Comparison of ENCODE assay signal across 18 cellular contexts in the genomic region with DNA sequence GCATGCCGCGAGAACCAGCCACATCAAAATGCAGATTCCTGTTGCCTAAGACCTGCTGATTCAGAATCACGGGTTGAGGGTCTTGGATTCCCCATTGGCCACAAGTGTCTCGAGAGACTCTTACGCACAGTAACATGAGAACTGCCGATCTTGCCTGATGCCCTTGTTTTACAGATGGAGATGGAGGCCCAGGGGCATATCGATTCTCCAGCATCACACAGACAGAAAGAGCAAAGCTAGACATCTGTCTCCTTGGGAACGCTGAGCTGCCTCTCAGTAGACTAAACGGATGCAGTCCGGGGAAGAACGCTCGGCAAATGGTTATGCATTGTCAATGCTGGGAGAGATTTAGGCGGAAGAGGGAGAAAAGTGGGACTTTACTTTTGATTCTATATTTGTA. TPM values are rescaled to one million over a fixed set of nuclear protein-coding genes. Genes with fewer than 3 reads are reported as not detected.
"Had no signal": no experiment of that assay in that cellular context is flagged by ENCODE, and none has a peak within 500 bp of the region (broad histone marks: within the 10 kb centered on the region; RNA-seq: fewer than 3 reads in every experiment).

No MANE protein-coding gene starts in this region.

- H3K9me3 Mint-ChIP-seq: activated naive CD8-positive, alpha-beta T cell treated with anti-CD3 and anti-CD28 coated beads for 36 hours; activated T-helper 1 cell treated with anti-CD3 and anti-CD28 coated beads, Interleukin-12 subunit alpha, Interleukin-12 subunit beta, Interleukin-2, Interleukin-4 antibody, amounts not matched to agents 30 ng/mL and 10 ng/mL and 1 ng/mL, durations not matched to agents 14 hours and 24 hours and 36 hours; brain; central memory CD8-positive, alpha-beta T cell; naive thymus-derived CD8-positive, alpha-beta T cell had no signal

- H3K4me3 ChIP-seq: left lung, tibial nerve, vagina had no signal

- DNase-seq: activated CD4-positive, alpha-beta T cell treated with anti-CD3 and anti-CD28 coated beads, Interleukin-2, amount 50 U/mL, for 1 hour; activated CD8-positive, alpha-beta memory T cell treated with anti-CD3 and anti-CD28 coated beads for 24 hours; activated naive CD8-positive, alpha-beta T cell treated with anti-CD3 and anti-CD28 coated beads for 36 hours; effector memory CD4-positive, alpha-beta T cell; mammary epithelial cell; naive thymus-derived CD8-positive, alpha-beta T cell; stimulated activated CD4-positive, alpha-beta T cell treated with anti-CD3 and anti-CD28 coated beads, Interleukin-15, amount 100 ng/mL, for 24 hours; stimulated activated CD4-positive, alpha-beta T cell treated with anti-CD3 and anti-CD28 coated beads, Interleukin-4, amount 100 ng/mL, for 1 hour; stimulated activated naive B cell treated with anti-CD40 and anti-IgM and Interleukin-4, amounts not matched to agents 10 μg/mL and 1 μg/mL and 100 μg/mL, for 72 hours; T-helper 9 cell had no signal

- H3K4me1 ChIP-seq: tibial nerve, vagina had no signal

- H3K36me3 ChIP-seq: tibial nerve, vagina had no signal

- H3K4me1 Mint-ChIP-seq: central memory CD8-positive, alpha-beta T cell had no signal

- ATAC-seq: activated CD4-positive, CD25-positive, alpha-beta regulatory T cell treated with anti-CD3 and anti-CD28 coated beads, Interleukin-2, amount 50 U/mL, for 24 hours; left lung; naive thymus-derived CD8-positive, alpha-beta T cell; stimulated activated naive B cell treated with anti-CD40 and anti-IgM and Interleukin-4, amounts not matched to agents 10 μg/mL and 1 μg/mL and 100 μg/mL, for 72 hours had no signal

- H3K27ac Mint-ChIP-seq: activated naive CD8-positive, alpha-beta T cell treated with anti-CD3 and anti-CD28 coated beads for 36 hours; activated T-helper 1 cell treated with anti-CD3 and anti-CD28 coated beads, Interleukin-12 subunit alpha, Interleukin-12 subunit beta, Interleukin-2, Interleukin-4 antibody, amounts not matched to agents 30 ng/mL and 10 ng/mL and 1 ng/mL, durations not matched to agents 14 hours and 24 hours and 36 hours; naive thymus-derived CD8-positive, alpha-beta T cell; stimulated activated naive B cell treated with anti-CD40 and anti-IgM and Interleukin-4, amounts not matched to agents 10 μg/mL and 1 μg/mL and 100 μg/mL, for 72 hours had no signal

- H3K9me3 ChIP-seq: left lung, tibial nerve, vagina had no signal

- H3K27ac ChIP-seq: left lung, tibial nerve, vagina had no signal

- H3K27me3 ChIP-seq: tibial nerve, vagina had no signal

- H3K4me3 Mint-ChIP-seq: activated naive CD8-positive, alpha-beta T cell treated with anti-CD3 and anti-CD28 coated beads for 36 hours; activated T-helper 1 cell treated with anti-CD3 and anti-CD28 coated beads, Interleukin-12 subunit alpha, Interleukin-12 subunit beta, Interleukin-2, Interleukin-4 antibody, amounts not matched to agents 30 ng/mL and 10 ng/mL and 1 ng/mL, durations not matched to agents 14 hours and 24 hours and 36 hours; central memory CD8-positive, alpha-beta T cell; naive thymus-derived CD8-positive, alpha-beta T cell; stimulated activated naive B cell treated with anti-CD40 and anti-IgM and Interleukin-4, amounts not matched to agents 10 μg/mL and 1 μg/mL and 100 μg/mL, for 72 hours had no signal

- H3K36me3 Mint-ChIP-seq: activated naive CD8-positive, alpha-beta T cell treated with anti-CD3 and anti-CD28 coated beads for 36 hours; brain; naive thymus-derived CD8-positive, alpha-beta T cell; stimulated activated naive B cell treated with anti-CD40 and anti-IgM and Interleukin-4, amounts not matched to agents 10 μg/mL and 1 μg/mL and 100 μg/mL, for 72 hours had no signal

RNA-seq across cellular contexts. Expression of gene NLRP12, which starts 5.4 kb away (rescaled TPM):
- total RNA-seq: activated T-helper 1 cell treated with anti-CD3 and anti-CD28 coated beads, Interleukin-12 subunit alpha, Interleukin-12 subunit beta, Interleukin-2, Interleukin-4 antibody, amounts not matched to agents 30 ng/mL and 10 ng/mL and 1 ng/mL, durations not matched to agents 14 hours and 24 hours and 36 hours; mammary epithelial cell; naive thymus-derived CD8-positive, alpha-beta T cell had no signal
- polyA plus RNA-seq: keratinocyte, mammary epithelial cell had no signal
